Comparison of ENCODE assay signal across 22 cellular contexts in genomic region chr9:93300175-93300572, GRCh38.
DNase-seq lines count a peak whose midpoint lies in the region; ATAC-seq, FAIRE-seq and TF ChIP-seq lines count a peak whose summit lies in the region.
"Had no signal": no experiment of that assay in that cellular context is flagged by ENCODE, and none has a peak within 500 bp of the region (broad histone marks: within the 10 kb centered on the region; RNA-seq: fewer than 3 reads in every experiment).

No MANE protein-coding gene starts in this region.

- no peak for TF ChIP-seq EP300 in tibial nerve (IDR thresholded peaks at IDR 0.05)

- no peaks in the 10 kb centered on the region for H3K27me3 Mint-ChIP-seq in activated T-cell treated with anti-CD3 and anti-CD28 coated beads, Interleukin-2, amount 50 U/mL, for 24 hours
- no peaks in the 10 kb centered on the region for H3K27me3 Mint-ChIP-seq in activated T-cell treated with anti-CD3 and anti-CD28 coated beads, Interleukin-2, amount 50 U/mL, for 72 hours (ENCODE audit: low read depth)
- H3K27me3 Mint-ChIP-seq: CD4-positive, CD25-positive, alpha-beta regulatory T cell had no signal

- H3K36me3 Mint-ChIP-seq in activated T-cell treated with anti-CD3 and anti-CD28 coated beads, Interleukin-2, amount 50 U/mL, for 24 hours (ENCODE audit: low read depth): no peaks in the 10 kb centered on the region
- no peaks in the 10 kb centered on the region for H3K36me3 Mint-ChIP-seq in activated T-cell treated with anti-CD3 and anti-CD28 coated beads, Interleukin-2, amount 50 U/mL, for 72 hours (ENCODE audit: insufficient read depth in 2 of 2)
- H3K36me3 Mint-ChIP-seq: CD4-positive, CD25-positive, alpha-beta regulatory T cell had no signal

- peaks cover 77% of the 10 kb centered on the region for H3K4me1 ChIP-seq in OCI-LY7 (ENCODE audit: insufficient read depth, low read length, poor library complexity, severe bottlenecking)
- H3K4me1 ChIP-seq in kidney (ENCODE audit: control insufficient read depth in 1 of 2, insufficient read depth in 1 of 2, low read depth in 1 of 2, low read length in 2 of 2): no peaks in the 10 kb centered on the region
- H3K4me1 ChIP-seq in tibial nerve: peaks cover 0 to 14% (median under 1%) of the 10 kb centered on the region in 4 donors

- no peak overlapping the region for H2AFZ ChIP-seq in OCI-LY7 (ENCODE audit: low read length)

- no peaks in the 10 kb centered on the region for H3K9me3 Mint-ChIP-seq in activated T-cell treated with anti-CD3 and anti-CD28 coated beads, Interleukin-2, amount 50 U/mL, for 24 hours
- H3K9me3 Mint-ChIP-seq in activated T-cell treated with anti-CD3 and anti-CD28 coated beads, Interleukin-2, amount 50 U/mL, for 72 hours: no peaks in the 10 kb centered on the region

- no peaks in the 10 kb centered on the region for H3K79me2 ChIP-seq in OCI-LY7 (ENCODE audit: insufficient read depth, low read depth, low read length)

- H3K27ac ChIP-seq in OCI-LY7 (ENCODE audit: low read depth, low read length, poor library complexity, severe bottlenecking) (peak overlapping the region; percentile 61), kidney (ENCODE audit: low read depth in 2 of 2, low read length in 2 of 2) (no peak overlapping the region), tibial nerve (peak overlapping the region in 3 of 4 donors; percentile 43 to 73 (median 59))

- ATAC-seq in activated T-cell treated with anti-CD3 and anti-CD28 coated beads, Interleukin-2, amount 50 U/mL, for 72 hours (replicated peaks in 1 of 2): no peak
- ATAC-seq in HG03045 (IDR thresholded peaks at IDR 0.05; ENCODE audit: unreplicated experiment): no peak
- ATAC-seq in GM21390 (IDR thresholded peaks at IDR 0.05; ENCODE audit: unreplicated experiment): no peak
- ATAC-seq: K562, PC-3 had no signal

- no peak overlapping the region for H3K9ac ChIP-seq in kidney (ENCODE audit: low read length in 2 of 2)

- peaks cover 0 to 6% of the 10 kb centered on the region in 2 donors for H3K27me3 ChIP-seq in tibial nerve

- no peak overlapping the region for H3K27ac Mint-ChIP-seq in activated T-cell treated with anti-CD3 and anti-CD28 coated beads, Interleukin-2, amount 50 U/mL, for 24 hours
- no peak overlapping the region for H3K27ac Mint-ChIP-seq in activated T-cell treated with anti-CD3 and anti-CD28 coated beads, Interleukin-2, amount 50 U/mL, for 72 hours

- no peak for TF ChIP-seq CTCF in OCI-LY7 (conservative IDR thresholded peaks at IDR 0.05; ENCODE audit: low read length)
- TF ChIP-seq CTCF in kidney (IDR thresholded peaks at IDR 0.05; ENCODE audit: borderline replicate concordance, extremely low read depth, insufficient read depth): no peak
- TF ChIP-seq CTCF in tibial nerve (IDR thresholded peaks at IDR 0.05): no peak

- H3K4me3 ChIP-seq in OCI-LY7 (ENCODE audit: low read depth, low read length, poor library complexity, severe bottlenecking) (no peak overlapping the region), kidney (ENCODE audit: low read length in 2 of 2) (no peak overlapping the region), tibial nerve (no peak overlapping the region)
- H3K4me3 ChIP-seq: K562 had no signal

- TSS peak; percentile 41 for BruUV-seq in OCI-LY7 (replicated peaks; lab: Mats Ljungman, UMichigan)

- no peak overlapping the region for H3K4me3 Mint-ChIP-seq in activated T-cell treated with anti-CD3 and anti-CD28 coated beads, Interleukin-2, amount 50 U/mL, for 24 hours
- H3K4me3 Mint-ChIP-seq in activated T-cell treated with anti-CD3 and anti-CD28 coated beads, Interleukin-2, amount 50 U/mL, for 72 hours: no peak overlapping the region
- H3K4me3 Mint-ChIP-seq: CD4-positive, CD25-positive, alpha-beta regulatory T cell had no signal

- intact Hi-C loops in OCI-LY7 (cut with micrococcal nuclease; ENCODE audit: unreplicated experiment): no loop called here
- intact Hi-C loops in kidney (cut with DNase I): loop anchor here (10.0 kb wide), 1 partner anchor 125 kb away; no protein-coding TSS in a partner anchor

- 88 to 90% methylated on average over 14 of the region's 14 CpGs for WGBS in tibial nerve, 2 donors

- CTCF ChIA-PET in OCI-LY7 (lab: Charles Lee; ENCODE audit: unreplicated experiment): no interaction called here

- H3K4me2 ChIP-seq in OCI-LY7 (ENCODE audit: low read length): no peak overlapping the region

- DNase-seq in activated T-cell treated with anti-CD3 and anti-CD28 coated beads, Interleukin-2, amount 50 U/mL, for 24 hours: peak; percentile 18
- no peak for DNase-seq in activated T-cell treated with anti-CD3 and anti-CD28 coated beads, Interleukin-2, amount 50 U/mL, for 72 hours
- DNase-seq in OCI-LY7 (ENCODE audit: low spot score): no peak
- DNase-seq in kidney: peak; percentile 65
- no peak for DNase-seq in tibial nerve (ENCODE audit: low spot score in 2 of 2)
- no peak for DNase-seq in NCI-H526 (lab: John Stamatoyannopoulos, UW)
- DNase-seq: Calu3; CD4-positive, CD25-positive, alpha-beta regulatory T cell; DMS79; GOT3; NCI-H1436; NCI-H2081; NCI-H2227 treated with DMSO at 0.1 percent for 48 hours; NCI-H524 treated with DMSO at 0.1 percent for 48 hours; NK-92 treated with Interleukin-12 subunit alpha and Interleukin-12 subunit beta, amount 100 ng/mL, for 24 hours; PC-3 had no signal

- no peaks in the 10 kb centered on the region for H3K9me2 ChIP-seq in OCI-LY7 (ENCODE audit: insufficient read depth, low read length)

- H3K9me3 ChIP-seq in OCI-LY7 (ENCODE audit: low read length): no peaks in the 10 kb centered on the region
- H3K9me3 ChIP-seq in kidney (ENCODE audit: control insufficient read depth in 1 of 2, low read length in 2 of 2): no peaks in the 10 kb centered on the region
- H3K9me3 ChIP-seq in tibial nerve: no peaks in the 10 kb centered on the region

- H3K4me1 Mint-ChIP-seq in activated T-cell treated with anti-CD3 and anti-CD28 coated beads, Interleukin-2, amount 50 U/mL, for 24 hours (ENCODE audit: low read depth): peaks cover 2% of the 10 kb centered on the region
- H3K4me1 Mint-ChIP-seq in activated T-cell treated with anti-CD3 and anti-CD28 coated beads, Interleukin-2, amount 50 U/mL, for 72 hours (ENCODE audit: low read depth): peaks cover 4% of the 10 kb centered on the region

- TF ChIP-seq POLR2A in tibial nerve (IDR thresholded peaks at IDR 0.05): no peak

- H4K20me1 ChIP-seq in OCI-LY7 (ENCODE audit: insufficient read depth, low read length): no peaks in the 10 kb centered on the region

- FAIRE-seq in kidney (lab: Jason Lieb, UNC): no peak
- FAIRE-seq: A204.1, G401.6, HTR-8/SVneo, K562 had no signal

- H3K36me3 ChIP-seq in OCI-LY7 (ENCODE audit: insufficient read depth, low read length) (peaks cover 27% of the 10 kb centered on the region), kidney (ENCODE audit: control insufficient read depth in 1 of 2, insufficient read depth in 2 of 2, low read length in 2 of 2) (no peaks in the 10 kb centered on the region), tibial nerve (no peaks in the 10 kb centered on the region)

- POLR2A ChIA-PET in OCI-LY7 (lab: Charles Lee): no interaction called here

Comparison
In these comparisons a context has a peak if more than half of its experiments do, and no peak if none do; other contexts are left out.
1. DNase-seq: peak in activated T-cell treated with anti-CD3 and anti-CD28 coated beads, Interleukin-2, amount 50 U/mL, for 24 hours (single experiment) and kidney (single experiment); none in activated T-cell treated with anti-CD3 and anti-CD28 coated beads, Interleukin-2, amount 50 U/mL, for 72 hours (0 of 2), OCI-LY7 (single experiment), tibial nerve (0 of 2) and NCI-H526 (0 of 2).
2. H3K27ac ChIP-seq: peak in OCI-LY7 (single experiment) and tibial nerve (3 of 4); none in kidney (0 of 2).